In genomic region chr2:44362207-44363015, GRCh38 we compare ENCODE assay signal across 8 cellular contexts. TPM values are rescaled to one million over a fixed set of nuclear protein-coding genes. Genes with fewer than 3 reads are reported as not detected.
DNase-seq lines count a peak whose midpoint lies in the region; ATAC-seq and TF ChIP-seq lines count a peak whose summit lies in the region.

No MANE protein-coding gene starts in this region.

- intact Hi-C loops in colonic mucosa (cut with DNase I): no loop called here
- intact Hi-C loops in left lung (cut with DNase I): no loop called here

- H3K4me3 ChIP-seq in LNCaP clone FGC (ENCODE audit: low read depth, low read length) (peak overlapping the region; percentile 85), colonic mucosa (peak overlapping the region; percentile 59), left lung (peak overlapping the region; percentile 77 to 95)

- peak overlapping the region; percentile 90 for H3K27ac ChIP-seq in colonic mucosa
- peak overlapping the region; percentile 97 for H3K27ac ChIP-seq in left lung

- TF ChIP-seq CTCF in LNCaP clone FGC (IDR thresholded peaks at IDR 0.05; ENCODE audit: control insufficient read depth, extremely low read depth, insufficient read depth) (no peak), colonic mucosa (IDR thresholded peaks at IDR 0.05) (no peak), left lung (IDR thresholded peaks at IDR 0.05) (no peak)

- DNase-seq in EL (peak; percentile 63), LNCaP clone FGC (ENCODE audit: low read depth) (no peak), colonic mucosa (peak; percentile 52), left lung (peak; percentile 37 to 78), NCI-H446 (lab: John Stamatoyannopoulos, UW) (no peak)
- DNase-seq in stimulated activated CD4-positive, alpha-beta T cell treated with anti-CD3 and anti-CD28 coated beads, TNF-alpha, amount 100 ng/mL, for 24 hours (ENCODE audit: low read depth in 3 of 3): peak in 2 of 3 experiments; percentile 2 to 36

- peaks cover 9% of the 10 kb centered on the region for H3K4me1 ChIP-seq in colonic mucosa
- H3K4me1 ChIP-seq in left lung: peaks cover 15 to 42% of the 10 kb centered on the region in 2 donors

- H3K9ac ChIP-seq in colonic mucosa (ENCODE audit: low read depth in 2 of 2, low read length in 2 of 2): peak overlapping the region; percentile 87 to 90

- no peaks in the 10 kb centered on the region for H3K27me3 ChIP-seq in colonic mucosa
- H3K27me3 ChIP-seq in left lung: no peaks in the 10 kb centered on the region

- H3K36me3 ChIP-seq in colonic mucosa: no peaks in the 10 kb centered on the region
- H3K36me3 ChIP-seq in left lung: no peaks in the 10 kb centered on the region

- ATAC-seq in GM21786 (IDR thresholded peaks at IDR 0.05; ENCODE audit: unreplicated experiment) (peak; percentile 11), left lung (peak; percentile 44)
- ATAC-seq in activated CD4-positive, CD25-positive, alpha-beta regulatory T cell treated with anti-CD3 and anti-CD28 coated beads, Interleukin-2, amount 50 U/mL, for 24 hours: peak; percentile 23 to 28

- H3K9me3 ChIP-seq in colonic mucosa (no peaks in the 10 kb centered on the region), left lung (no peaks in the 10 kb centered on the region)

RNA-seq across cellular contexts. Expression of gene CAMKMT, which starts 0.7 kb away (rescaled TPM):
- total RNA-seq in colonic mucosa: 10 to 100 TPM; 10.7 to 11.6 TPM
- 10 to 100 TPM in 1 of 2 donors, 1 to 10 TPM in 1; 8.3 to 17.5 TPM for total RNA-seq in left lung

RNA-seq across cellular contexts. Expression of gene PREPL, which starts 1.1 kb away (rescaled TPM):
- total RNA-seq in colonic mucosa: 10 to 100 TPM; 29.6 to 35.6 TPM
- total RNA-seq in left lung: 10 to 100 TPM; 46.0 to 55.7 TPM

Comparison
In these comparisons a context has a peak if more than half of its experiments do, and no peak if none do; other contexts are left out.
1. DNase-seq: peak in EL (single experiment), colonic mucosa (single experiment), left lung (2 of 2) and stimulated activated CD4-positive, alpha-beta T cell treated with anti-CD3 and anti-CD28 coated beads, TNF-alpha, amount 100 ng/mL, for 24 hours (2 of 3); none in LNCaP clone FGC (single experiment) and NCI-H446 (0 of 2).
2. Peak in every context shown above with its lines, with median percentiles within 50 percentile points of each other: ATAC-seq and H3K4me3 ChIP-seq.